In the genomic region with DNA sequence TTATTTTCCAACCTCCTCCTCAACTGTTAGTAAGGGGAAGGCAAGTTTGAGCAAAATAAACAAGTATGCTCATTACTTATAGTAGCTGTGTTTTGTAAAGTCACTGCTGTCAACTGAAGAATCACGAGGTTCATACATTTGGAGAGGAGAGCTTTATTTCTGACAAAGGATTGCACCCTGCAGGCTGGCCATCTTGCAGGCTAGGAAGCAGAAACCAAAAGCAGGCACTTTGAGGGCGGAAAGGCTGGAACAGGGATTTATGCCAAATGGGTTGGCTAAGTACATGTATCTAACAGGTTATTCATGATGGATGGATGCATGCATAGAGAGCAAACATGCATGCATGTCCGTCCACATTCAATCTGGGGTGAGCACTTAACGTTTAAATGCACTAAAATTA, we compare ENCODE assay signal across 21 cellular contexts. TPM values are rescaled to one million over a fixed set of nuclear protein-coding genes. Genes with fewer than 3 reads are reported as not detected.
DNase-seq lines count a peak whose midpoint lies in the region; ATAC-seq and TF ChIP-seq lines count a peak whose summit lies in the region.
"Had no signal": no experiment of that assay in that cellular context is flagged by ENCODE, and none has a peak within 500 bp of the region (broad histone marks: within the 10 kb centered on the region; RNA-seq: fewer than 3 reads in every experiment).

No MANE protein-coding gene starts in this region.

- H3K4me1 ChIP-seq in trophoblast cell (ENCODE audit: control insufficient read depth in 1 of 2, insufficient read depth in 2 of 2, low read length in 2 of 2) = no peaks in the 10 kb centered on the region
- H3K4me1 ChIP-seq: A549, BE2C, BLaER1 had no signal

- H2AFZ ChIP-seq in trophoblast cell (ENCODE audit: insufficient read depth, low read length, poor library complexity) = no peak overlapping the region

- peaks cover 37% of the 10 kb centered on the region for H3K27me3 Mint-ChIP-seq in WTC11 (ENCODE audit: low read depth)

- H3K4ac ChIP-seq in trophoblast cell (ENCODE audit: low read depth, low read length) = no peak overlapping the region

- no peak overlapping the region for H3K4me2 ChIP-seq in trophoblast cell (ENCODE audit: low read length)
- H3K4me2 ChIP-seq: A549, BLaER1 had no signal

- H2BK5ac ChIP-seq in trophoblast cell (ENCODE audit: low read depth, low read length, poor library complexity) = no peak overlapping the region

- H3K27ac Mint-ChIP-seq in WTC11 = no peak overlapping the region
- H3K27ac Mint-ChIP-seq: CD14-positive monocyte; CD4-positive, alpha-beta memory T cell; CD4-positive, CD25-positive, alpha-beta regulatory T cell; CD8-positive, alpha-beta memory T cell had no signal

- in situ Hi-C loops in G401 (cut with HindIII; ENCODE audit: low sequenced_read_pairs) = no loop called here

- peaks cover 21% of the 10 kb centered on the region for H3K9me3 Mint-ChIP-seq in WTC11

- H3K9me3 ChIP-seq in trophoblast cell (ENCODE audit: insufficient read depth, low read depth, low read length) = peaks cover 17% of the 10 kb centered on the region
- H3K9me3 ChIP-seq: A549, BE2C had no signal

- H2BK120ac ChIP-seq in trophoblast cell (ENCODE audit: insufficient read depth, low read length, poor library complexity) = no peak overlapping the region

- POLR2A ChIA-PET in WTC11 (lab: Charles Lee) = no interaction called here

- H3K36me3 Mint-ChIP-seq in WTC11 = peaks cover 10% of the 10 kb centered on the region
- H3K36me3 Mint-ChIP-seq: CD14-positive monocyte; CD4-positive, alpha-beta memory T cell had no signal

- H4K91ac ChIP-seq in trophoblast cell (ENCODE audit: low read depth, low read length) = no peak overlapping the region

- no peaks in the 10 kb centered on the region for H3K4me1 Mint-ChIP-seq in WTC11
- H3K4me1 Mint-ChIP-seq: CD14-positive monocyte; CD4-positive, alpha-beta memory T cell; CD4-positive, CD25-positive, alpha-beta regulatory T cell; CD8-positive, alpha-beta memory T cell had no signal

- WGBS in trophoblast cell (ENCODE audit: extremely low coverage, insufficient coverage, insufficient read length) = no CpG with 5 or more reads among the region's 4 CpGs

- H3K79me2 ChIP-seq in trophoblast cell (ENCODE audit: control insufficient read depth, insufficient read depth, low read length, poor library complexity) = no peaks in the 10 kb centered on the region

- no peak for ATAC-seq in WTC11
- ATAC-seq: A549 had no signal

- H2AK5ac ChIP-seq in trophoblast cell (ENCODE audit: low read length) = no peak overlapping the region

- no peak for TF ChIP-seq CTCF in WTC11 (IDR thresholded peaks at IDR 0.05)

- no peak overlapping the region for H3K9ac ChIP-seq in trophoblast cell (ENCODE audit: low read length)
- H3K9ac ChIP-seq: BLaER1 had no signal

- peak; percentile 75 for DNase-seq in G401 (ENCODE audit: low spot score)
- DNase-seq in cerebellar cortex (ENCODE audit: low spot score) = peak; percentile 66
- no peak for DNase-seq in trophoblast cell
- no peak for DNase-seq in WTC11 (ENCODE audit: low spot score)
- no peak for DNase-seq in AG20443 (ENCODE audit: low spot score)
- DNase-seq: BE2C; CD4-positive, alpha-beta memory T cell; CD4-positive, CD25-positive, alpha-beta regulatory T cell; CD8-positive, alpha-beta memory T cell; COR-L47; DMS 273 treated with DMSO at 0.1 percent for 48 hours; DMS153; DMS53; DMS79; DND-41; EL; GF-D8 had no signal

- H3K4me3 Mint-ChIP-seq in WTC11 = no peak overlapping the region
- H3K4me3 Mint-ChIP-seq: CD14-positive monocyte; CD4-positive, alpha-beta memory T cell; CD4-positive, CD25-positive, alpha-beta regulatory T cell; CD8-positive, alpha-beta memory T cell had no signal

- no peak overlapping the region for H2BK12ac ChIP-seq in trophoblast cell (ENCODE audit: low read length)

- no peaks in the 10 kb centered on the region for H3K27me3 ChIP-seq in trophoblast cell (ENCODE audit: insufficient read depth, low read length)
- H3K27me3 ChIP-seq: BE2C, BLaER1 had no signal

- CTCF ChIA-PET in WTC11 (lab: Charles Lee) = interaction anchor here (1.4 to 2.5 kb wide), 3 partner anchors 8 to 16 kb away, joined by 3 to 11 read pairs (median 8); no protein-coding TSS in a partner anchor

- H3K18ac ChIP-seq in trophoblast cell (ENCODE audit: low read length) = no peak overlapping the region

- no peaks in the 10 kb centered on the region for H3K79me1 ChIP-seq in trophoblast cell (ENCODE audit: low read length)

- H3K4me3 ChIP-seq in trophoblast cell (ENCODE audit: low read depth, low read length) = no peak overlapping the region
- H3K4me3 ChIP-seq: A549, BLaER1 had no signal

- no peak overlapping the region for H3K14ac ChIP-seq in trophoblast cell (ENCODE audit: low read length)

- peak overlapping the region; percentile 70 for H3K23ac ChIP-seq in trophoblast cell (ENCODE audit: low read length)

- H4K8ac ChIP-seq in trophoblast cell (ENCODE audit: low read depth, low read length) = no peak overlapping the region

- no peak overlapping the region for H3K27ac ChIP-seq in trophoblast cell (ENCODE audit: low read depth, low read length)
- H3K27ac ChIP-seq: 22Rv1, A549, BLaER1 had no signal

- H4K12ac ChIP-seq in trophoblast cell (ENCODE audit: low read depth, low read length) = no peak overlapping the region

- H3K36me3 ChIP-seq in trophoblast cell (ENCODE audit: control insufficient read depth in 1 of 2, insufficient read depth in 2 of 2, low read length in 2 of 2) = no peaks in the 10 kb centered on the region
- H3K36me3 ChIP-seq: BE2C, BLaER1 had no signal

TF ChIP-seq in WTC11, 78 proteins besides CTCF, POLR2A, EP300 and RAD21 (continues in another document):
- TF ChIP-seq SOX15 (CRISPR knock-in tag; IDR thresholded peaks at IDR 0.05) (no peak), NR3C1 (CRISPR knock-in tag; conservative IDR thresholded peaks at IDR 0.05; ENCODE audit: low read depth) (no peak), ZNF416 (CRISPR knock-in tag; IDR thresholded peaks at IDR 0.05) (no peak), ZNF263 (CRISPR knock-in tag; IDR thresholded peaks at IDR 0.05; ENCODE audit: low read depth) (no peak), FOXP4 (CRISPR knock-in tag; IDR thresholded peaks at IDR 0.05) (no peak)
- TF ChIP-seq, protein P1, sequence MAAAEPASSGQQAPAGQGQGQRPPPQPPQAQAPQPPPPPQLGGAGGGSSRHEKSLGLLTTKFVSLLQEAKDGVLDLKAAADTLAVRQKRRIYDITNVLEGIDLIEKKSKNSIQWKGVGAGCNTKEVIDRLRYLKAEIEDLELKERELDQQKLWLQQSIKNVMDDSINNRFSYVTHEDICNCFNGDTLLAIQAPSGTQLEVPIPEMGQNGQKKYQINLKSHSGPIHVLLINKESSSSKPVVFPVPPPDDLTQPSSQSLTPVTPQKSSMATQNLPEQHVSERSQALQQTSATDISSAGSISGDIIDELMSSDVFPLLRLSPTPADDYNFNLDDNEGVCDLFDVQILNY (CRISPR knock-in tag; IDR thresholded peaks at IDR 0.05) = no peak
- TF ChIP-seq, protein P2, sequence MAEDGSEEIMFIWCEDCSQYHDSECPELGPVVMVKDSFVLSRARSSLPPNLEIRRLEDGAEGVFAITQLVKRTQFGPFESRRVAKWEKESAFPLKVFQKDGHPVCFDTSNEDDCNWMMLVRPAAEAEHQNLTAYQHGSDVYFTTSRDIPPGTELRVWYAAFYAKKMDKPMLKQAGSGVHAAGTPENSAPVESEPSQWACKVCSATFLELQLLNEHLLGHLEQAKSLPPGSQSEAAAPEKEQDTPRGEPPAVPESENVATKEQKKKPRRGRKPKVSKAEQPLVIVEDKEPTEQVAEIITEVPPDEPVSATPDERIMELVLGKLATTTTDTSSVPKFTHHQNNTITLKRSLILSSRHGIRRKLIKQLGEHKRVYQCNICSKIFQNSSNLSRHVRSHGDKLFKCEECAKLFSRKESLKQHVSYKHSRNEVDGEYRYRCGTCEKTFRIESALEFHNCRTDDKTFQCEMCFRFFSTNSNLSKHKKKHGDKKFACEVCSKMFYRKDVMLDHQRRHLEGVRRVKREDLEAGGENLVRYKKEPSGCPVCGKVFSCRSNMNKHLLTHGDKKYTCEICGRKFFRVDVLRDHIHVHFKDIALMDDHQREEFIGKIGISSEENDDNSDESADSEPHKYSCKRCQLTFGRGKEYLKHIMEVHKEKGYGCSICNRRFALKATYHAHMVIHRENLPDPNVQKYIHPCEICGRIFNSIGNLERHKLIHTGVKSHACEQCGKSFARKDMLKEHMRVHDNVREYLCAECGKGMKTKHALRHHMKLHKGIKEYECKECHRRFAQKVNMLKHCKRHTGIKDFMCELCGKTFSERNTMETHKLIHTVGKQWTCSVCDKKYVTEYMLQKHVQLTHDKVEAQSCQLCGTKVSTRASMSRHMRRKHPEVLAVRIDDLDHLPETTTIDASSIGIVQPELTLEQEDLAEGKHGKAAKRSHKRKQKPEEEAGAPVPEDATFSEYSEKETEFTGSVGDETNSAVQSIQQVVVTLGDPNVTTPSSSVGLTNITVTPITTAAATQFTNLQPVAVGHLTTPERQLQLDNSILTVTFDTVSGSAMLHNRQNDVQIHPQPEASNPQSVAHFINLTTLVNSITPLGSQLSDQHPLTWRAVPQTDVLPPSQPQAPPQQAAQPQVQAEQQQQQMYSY (CRISPR knock-in tag; IDR thresholded peaks at IDR 0.05) = no peak

RNA-seq across cellular contexts. Expression of gene PSMB1, which starts 46.7 kb away (rescaled TPM):
- 829 and 913 TPM in 2 replicates for total RNA-seq in G401 (2014; rRNA removed; shearing (Covaris generic))
- polyA plus RNA-seq in trophoblast cell (2013) = 328 and 338 TPM in 2 replicates
- 199 to 215 TPM (median 209 TPM) in 3 replicates for total RNA-seq in WTC11 (2021)

RNA-seq across cellular contexts. Expression of gene TBP, which starts 47.7 kb away (rescaled TPM):
- total RNA-seq in G401 (2014; rRNA removed; shearing (Covaris generic)) = 32.8 and 37.8 TPM in 2 replicates
- polyA plus RNA-seq in trophoblast cell (2013) = 24.0 and 25.4 TPM in 2 replicates
- 20.2 to 20.9 TPM (median 20.6 TPM) in 3 replicates for total RNA-seq in WTC11 (2021)

Comparison
In these comparisons a context has a peak if more than half of its experiments do, and no peak if none do; other contexts are left out.
1. DNase-seq: peak in G401 (single experiment) and cerebellar cortex (single experiment); none in trophoblast cell (0 of 2), WTC11 (single experiment) and AG20443 (single experiment).